11 cellular contexts compared by ENCODE assay signal in the genomic region with DNA sequence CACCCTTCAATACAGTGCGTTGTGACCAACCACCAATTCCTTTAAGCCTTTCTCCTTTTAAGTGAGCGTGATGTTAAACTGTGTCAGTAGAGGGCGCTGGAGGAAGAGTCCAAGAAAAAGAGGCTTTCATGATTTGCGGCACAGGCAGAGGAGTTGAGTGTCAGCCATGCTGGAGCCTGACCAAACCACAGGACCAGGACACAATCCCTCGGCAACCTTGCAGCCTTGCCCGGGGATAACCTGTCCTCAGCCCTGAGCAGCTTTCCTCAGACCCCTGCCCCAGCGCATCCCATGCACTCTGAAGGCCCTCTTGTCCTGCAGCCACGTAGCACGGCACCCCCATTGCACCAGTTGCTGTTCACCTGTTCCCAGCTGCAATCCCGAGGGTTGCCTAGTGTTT. TPM values are rescaled to one million over a fixed set of nuclear protein-coding genes. Genes with fewer than 3 reads are reported as not detected.
DNase-seq lines count a peak whose midpoint lies in the region; ATAC-seq, FAIRE-seq and TF ChIP-seq lines count a peak whose summit lies in the region.
"Had no signal": no experiment of that assay in that cellular context is flagged by ENCODE, and none has a peak within 500 bp of the region (broad histone marks: within the 10 kb centered on the region; RNA-seq: fewer than 3 reads in every experiment).

No MANE protein-coding gene starts in this region.

- no peaks in the 10 kb centered on the region for H3K4me1 Mint-ChIP-seq in CD14-positive monocyte
- H3K4me1 Mint-ChIP-seq in naive thymus-derived CD8-positive, alpha-beta T cell: no peaks in the 10 kb centered on the region
- H3K4me1 Mint-ChIP-seq: activated CD4-positive, alpha-beta memory T cell treated with anti-CD3 and anti-CD28 coated beads, Interleukin-2, amount 10 ng/mL, durations not matched to agents 7 days and 5 days had no signal

- H3K36me3 Mint-ChIP-seq in CD14-positive monocyte: no peaks in the 10 kb centered on the region
- H3K36me3 Mint-ChIP-seq in naive thymus-derived CD8-positive, alpha-beta T cell: no peaks in the 10 kb centered on the region
- H3K36me3 Mint-ChIP-seq: naive thymus-derived CD4-positive, alpha-beta T cell had no signal

- H3K9me3 ChIP-seq in A549: no peaks in the 10 kb centered on the region

- H3K4me1 ChIP-seq in A549: no peaks in the 10 kb centered on the region

- no peak for FAIRE-seq in A549 (lab: Jason Lieb, UNC)
- FAIRE-seq: GM12891 had no signal

- intact Hi-C loops in CD14-positive monocyte (cut with micrococcal nuclease): no loop called here

- H3K27ac ChIP-seq in A549: no peak overlapping the region

- TF ChIP-seq EP300 in A549 (IDR thresholded peaks at IDR 0.05): no peak

- CTCF ChIA-PET in A549 (lab: Yijun Ruan, JAX): interaction anchor here (0.5 to 1.1 kb wide), 4 partner anchors 10 to 365 kb away, joined by 3 to 4 read pairs (median 3); no protein-coding TSS in a partner anchor

- peak; percentile 19 to 62; a peak in 4 of 6 replicates for ATAC-seq in A549
- no peak for ATAC-seq in HG03378 (IDR thresholded peaks at IDR 0.05; ENCODE audit: unreplicated experiment)
- no peak for ATAC-seq in HG03571 (IDR thresholded peaks at IDR 0.05; ENCODE audit: unreplicated experiment)
- ATAC-seq in naive thymus-derived CD8-positive, alpha-beta T cell: no peak
- ATAC-seq: naive thymus-derived CD4-positive, alpha-beta T cell had no signal

- no peak overlapping the region for H3K27ac Mint-ChIP-seq in CD14-positive monocyte
- H3K27ac Mint-ChIP-seq in naive thymus-derived CD8-positive, alpha-beta T cell: no peak overlapping the region
- H3K27ac Mint-ChIP-seq: activated CD4-positive, alpha-beta memory T cell treated with anti-CD3 and anti-CD28 coated beads, Interleukin-2, amount 10 ng/mL, durations not matched to agents 7 days and 5 days had no signal

- 2% methylated on average over 7 of the region's 10 CpGs for WGBS in A549 (ENCODE audit: missing lambda C conversion rate)

- no peak overlapping the region for H3K4me2 ChIP-seq in A549

- peaks cover 0 to 2% (median 0%) of the 10 kb centered on the region in 7 donors for H3K9me3 Mint-ChIP-seq in CD14-positive monocyte
- H3K9me3 Mint-ChIP-seq in naive thymus-derived CD8-positive, alpha-beta T cell: no peaks in the 10 kb centered on the region
- H3K9me3 Mint-ChIP-seq: activated CD4-positive, alpha-beta memory T cell treated with anti-CD3 and anti-CD28 coated beads, Interleukin-2, amount 10 ng/mL, durations not matched to agents 7 days and 5 days had no signal

- DNase-seq in A549 (ENCODE audit: low read depth in 1 of 2, low spot score in 1 of 2) (peak; percentile 2 to 41), GM12864 (ENCODE audit: low read depth) (no peak), NB4 (ENCODE audit: low read depth) (peak; percentile 42), epithelial cell of esophagus (ENCODE audit: low read depth) (peak; percentile 20), CD14-positive monocyte (ENCODE audit: low spot score) (no peak)
- DNase-seq in naive thymus-derived CD8-positive, alpha-beta T cell: no peak
- DNase-seq: activated CD4-positive, alpha-beta memory T cell treated with anti-CD3 and anti-CD28 coated beads, Interleukin-2, amount 10 ng/mL, durations not matched to agents 7 days and 5 days; naive thymus-derived CD4-positive, alpha-beta T cell had no signal

- H3K4me3 Mint-ChIP-seq in CD14-positive monocyte: no peak overlapping the region
- no peak overlapping the region for H3K4me3 Mint-ChIP-seq in naive thymus-derived CD8-positive, alpha-beta T cell
- H3K4me3 Mint-ChIP-seq: activated CD4-positive, alpha-beta memory T cell treated with anti-CD3 and anti-CD28 coated beads, Interleukin-2, amount 10 ng/mL, durations not matched to agents 7 days and 5 days; naive thymus-derived CD4-positive, alpha-beta T cell had no signal

- peaks cover 0 to 2% (median 0%) of the 10 kb centered on the region in 3 donors for H3K27me3 Mint-ChIP-seq in CD14-positive monocyte (ENCODE audit: low read depth in 3 of 3)
- H3K27me3 Mint-ChIP-seq in naive thymus-derived CD8-positive, alpha-beta T cell: peaks cover 0 to 14% (median 5%) of the 10 kb centered on the region in 5 donors
- H3K27me3 Mint-ChIP-seq: activated CD4-positive, alpha-beta memory T cell treated with anti-CD3 and anti-CD28 coated beads, Interleukin-2, amount 10 ng/mL, durations not matched to agents 7 days and 5 days had no signal

- TF ChIP-seq RAD21 in A549 (conservative IDR thresholded peaks at IDR 0.05 in 1 of 2, IDR thresholded peaks at IDR 0.05 in 1 of 2): no peak

- POLR2A ChIA-PET in A549 (lab: Yijun Ruan, JAX): no interaction called here
- POLR2A ChIA-PET in naive thymus-derived CD8-positive, alpha-beta T cell (lab: Charles Lee): no interaction called here

- TF ChIP-seq POLR2A in A549 (IDR thresholded peaks at IDR 0.05; ENCODE audit: low read length) (no peak), NB4 (IDR thresholded peaks at IDR 0.05; ENCODE audit: extremely low read depth, insufficient read length) (no peak)

- H3K4me3 ChIP-seq in A549 (no peak overlapping the region), GM12864 (ENCODE audit: low read depth, low read length) (no peak overlapping the region), NB4 (ENCODE audit: low read depth, low read length) (no peak overlapping the region), epithelial cell of esophagus (ENCODE audit: low read length) (no peak overlapping the region)

- TF ChIP-seq CTCF in A549 (IDR thresholded peaks at IDR 0.05) (no peak), GM12864 (IDR thresholded peaks at IDR 0.05; ENCODE audit: low read depth, low read length, missing control alignments) (peak; percentile 55), NB4 (IDR thresholded peaks at IDR 0.05; ENCODE audit: low read depth, low read length) (peak; percentile 46), epithelial cell of esophagus (IDR thresholded peaks at IDR 0.05; ENCODE audit: insufficient read depth, low read depth, low read length, missing control alignments) (peak; percentile 33), CD14-positive monocyte (IDR thresholded peaks at IDR 0.05) (no peak)

TF ChIP-seq in A549, 52 proteins besides CTCF, POLR2A, EP300 and RAD21:
- no peak for TF ChIP-seq HOXB13 (CRISPR knock-in tag; IDR thresholded peaks at IDR 0.05; ENCODE audit: low read depth)
- no peak for TF ChIP-seq TP53 (CRISPR knock-in tag; IDR thresholded peaks at IDR 0.05)
- TF ChIP-seq EHMT2 (IDR thresholded peaks at IDR 0.05; ENCODE audit: low read depth): no peak
- TF ChIP-seq ESRRA (IDR thresholded peaks at IDR 0.05; ENCODE audit: borderline replicate concordance, low read length): no peak
- no peak for TF ChIP-seq HDAC2 (IDR thresholded peaks at IDR 0.05)
- no peak for TF ChIP-seq ZFP36 (IDR thresholded peaks at IDR 0.05; ENCODE audit: borderline replicate concordance, partially characterized antibody)
- no peak for TF ChIP-seq RFX5 (IDR thresholded peaks at IDR 0.05)
TF ChIP-seq in A549: peak in this region for 0.

RNA-seq across cellular contexts. Expression of gene SMIM31, which starts 53.5 kb away (rescaled TPM):
- polyA plus RNA-seq in A549 (2011; rRNA removed): 0.28 and 0.39 TPM in 2 replicates
- not detected in 2 replicates for polyA plus RNA-seq in A549 (2012; cell fraction: cytosol; rRNA removed)
- not detected in 2 replicates for polyA plus RNA-seq in A549 (2012; cell fraction: nucleus; rRNA removed)
- 0.04 TPM in 1 of 3 replicates, not detected in the others for polyA plus RNA-seq in A549 (2017; fragmentation: RNase III; extraction: RNeasy Plus Mini Kit Qiagen cat#74134 plus additional on column Dnase treatment)
- polyA minus RNA-seq in A549 (2011; rRNA and poly(A)+ RNA removed): 0.12 TPM in 1 of 2 replicates, not detected in the other
- polyA plus RNA-seq in CD14-positive monocyte: not detected
- total RNA-seq in naive thymus-derived CD8-positive, alpha-beta T cell: not detected
- not detected for polyA plus RNA-seq in naive thymus-derived CD8-positive, alpha-beta T cell
- total RNA-seq: activated CD4-positive, alpha-beta memory T cell treated with anti-CD3 and anti-CD28 coated beads, Interleukin-2, amount 10 ng/mL, durations not matched to agents 7 days and 5 days; naive thymus-derived CD4-positive, alpha-beta T cell had no signal
- polyA plus RNA-seq: naive thymus-derived CD4-positive, alpha-beta T cell had no signal

Comparison
In these comparisons a context has a peak if more than half of its experiments do, and no peak if none do; other contexts are left out.
1. ATAC-seq: peak in A549 (2 of 2); none in HG03378 (single experiment), HG03571 (single experiment) and naive thymus-derived CD8-positive, alpha-beta T cell (0 of 2).
2. DNase-seq: peak in A549 (2 of 2), NB4 (single experiment) and epithelial cell of esophagus (single experiment); none in GM12864 (single experiment), CD14-positive monocyte (single experiment) and naive thymus-derived CD8-positive, alpha-beta T cell (0 of 10).
3. CTCF ChIP-seq: peak in GM12864 (single experiment), NB4 (single experiment) and epithelial cell of esophagus (single experiment); none in A549 (single experiment) and CD14-positive monocyte (single experiment).